ENCODE assay signal across 8 cellular contexts in genomic region chr12:57477710-57478681, GRCh38. TPM values are rescaled to one million over a fixed set of nuclear protein-coding genes. Genes with fewer than 3 reads are reported as not detected.
A peak's percentile ranks its signal among the peaks of the same experiment; 100 is the strongest.
DNase-seq lines count a peak whose midpoint lies in the region; ATAC-seq, FAIRE-seq and TF ChIP-seq lines count a peak whose summit lies in the region.

No MANE protein-coding gene starts in this region.

- peak overlapping the region; percentile 95 for H3K27ac ChIP-seq in CD8-positive, alpha-beta T cell (ENCODE audit: low read depth, low read length)
- H3K27ac ChIP-seq in Peyer's patch, result peak overlapping the region; percentile 78 to 95 (median 84)
- H3K27ac ChIP-seq in K562 (ENCODE audit: extremely low read depth, low read depth, low read length), result peak overlapping the region; percentile 61
- H3K27ac ChIP-seq in naive thymus-derived CD4-positive, alpha-beta T cell (ENCODE audit: low read depth, low read length), result peak overlapping the region; percentile 94

- peak; percentile 86 for FAIRE-seq in K562 (lab: Jason Lieb, UNC)

- H3K27me3 Mint-ChIP-seq in CD8-positive, alpha-beta T cell (ENCODE audit: low read depth), result no peaks in the 10 kb centered on the region
- no peaks in the 10 kb centered on the region for H3K27me3 Mint-ChIP-seq in naive thymus-derived CD4-positive, alpha-beta T cell

- H4K20me1 ChIP-seq in K562 (replicated peaks; ENCODE audit: control insufficient read depth, insufficient read depth, low read length), result no peaks in the 10 kb centered on the region

- intact Hi-C loops in CD8-positive, alpha-beta T cell (cut with DNase I, micrococcal nuclease), result loop anchor here (1.0 to 5.0 kb wide), 7 partner anchors 16 to 367 kb away; partner anchors contain the start of genes DDIT3 (in 1 of the 2), GLI1 (in 1 of the 2), R3HDM2 (in 1 of the 2) and STAT6 (in 1 of the 2)
- intact Hi-C loops in K562 (cut with micrococcal nuclease), result no loop called here
- intact Hi-C loops in naive thymus-derived CD4-positive, alpha-beta T cell (cut with micrococcal nuclease), result loop anchor here (1.0 to 5.0 kb wide), 11 partner anchors 9 to 391 kb away; partner anchors contain the start of genes NAB2 (in 2 of the 2), OS9 (in 2 of the 2), CDK4 (in 1 of the 2) and DCTN2 (in 1 of the 2)

- peak in 5 of 7 experiments; percentile 24 to 72 (median 59) for DNase-seq in CD8-positive, alpha-beta T cell
- DNase-seq in Peyer's patch (peak in 2 of 3 donors; percentile 51 to 70), K562 (ENCODE audit: extremely low read depth in 1 of 4, low spot score in 3 of 4) (peak; percentile 48 to 62 (median 48)), H4 (ENCODE audit: low spot score) (no peak), NCI-H2196 (lab: John Stamatoyannopoulos, UW; ENCODE audit: unreplicated experiment) (no peak), NCI-H2107 (lab: John Stamatoyannopoulos, UW) (no peak)
- DNase-seq in naive thymus-derived CD4-positive, alpha-beta T cell, result peak in 8 of 9 donors; percentile 49 to 76 (median 69)

- peaks cover 77% of the 10 kb centered on the region for H3K4me1 Mint-ChIP-seq in CD8-positive, alpha-beta T cell (ENCODE audit: low read depth)
- H3K4me1 Mint-ChIP-seq in naive thymus-derived CD4-positive, alpha-beta T cell, result peaks cover 61 to 78% (median 71%) of the 10 kb centered on the region in 7 donors

- H3K9me3 Mint-ChIP-seq in CD8-positive, alpha-beta T cell, result no peaks in the 10 kb centered on the region
- peaks cover 0 to 2% (median 0%) of the 10 kb centered on the region in 11 donors for H3K9me3 Mint-ChIP-seq in naive thymus-derived CD4-positive, alpha-beta T cell

- CTCF ChIA-PET in CD8-positive, alpha-beta T cell (lab: Charles Lee), result interaction anchor here (1.4 to 9.4 kb wide), 5 partner anchors 8 to 41 kb away, joined by 4 to 177 read pairs (median 6); partner anchors contain the start of genes GLI1 and INHBE
- CTCF ChIA-PET in K562 (lab: Yijun Ruan, JAX; ENCODE audit: low intra/inter-chr PET ratio), result no interaction called here
- CTCF ChIA-PET in naive thymus-derived CD4-positive, alpha-beta T cell (lab: Charles Lee), result interaction anchor here (0.9 to 9.6 kb wide), 11 partner anchors 8 to 234 kb away, joined by 3 to 101 read pairs (median 4); partner anchors contain the start of genes GLI1 and INHBE

- peak overlapping the region; percentile 93 for H2AFZ ChIP-seq in K562 (ENCODE audit: low read depth, low read length)

- peaks cover 24% of the 10 kb centered on the region for H3K36me3 ChIP-seq in CD8-positive, alpha-beta T cell (ENCODE audit: insufficient read depth, low read length)
- H3K36me3 ChIP-seq in Peyer's patch (peaks cover 0 to 5% (median 0%) of the 10 kb centered on the region in 3 donors), K562 (ENCODE audit: control insufficient read depth, insufficient read depth, low read length) (no peaks in the 10 kb centered on the region)
- peaks cover 14 to 26% (median 20%) of the 10 kb centered on the region in 3 experiments for H3K36me3 ChIP-seq in naive thymus-derived CD4-positive, alpha-beta T cell (ENCODE audit: control insufficient read depth in 2 of 3, insufficient read depth in 3 of 3, low read length in 3 of 3)

- TF ChIP-seq CTCF in CD8-positive, alpha-beta T cell (IDR thresholded peaks at IDR 0.05), result no peak
- TF ChIP-seq CTCF in Peyer's patch (IDR thresholded peaks at IDR 0.05) (no peak), K562 (IDR thresholded peaks at IDR 0.05 in 2 of 3, conservative IDR thresholded peaks at IDR 0.05 in 1 of 3; ENCODE audit: insufficient read depth in 2 of 3, low read depth in 1 of 3, low read length in 3 of 3) (no peak)

- peak overlapping the region; percentile 98 for H3K27ac Mint-ChIP-seq in CD8-positive, alpha-beta T cell
- H3K27ac Mint-ChIP-seq in naive thymus-derived CD4-positive, alpha-beta T cell, result peak overlapping the region; percentile 97 to 100 (median 100)

- no peaks in the 10 kb centered on the region for H3K27me3 ChIP-seq in CD8-positive, alpha-beta T cell (ENCODE audit: insufficient read depth, low read length)
- H3K27me3 ChIP-seq in Peyer's patch (peaks cover 0 to 11% of the 10 kb centered on the region in 2 donors), K562 (ENCODE audit: control insufficient read depth in 2 of 2, insufficient read depth in 2 of 2, low read length in 2 of 2) (no peaks in the 10 kb centered on the region)
- no peaks in the 10 kb centered on the region for H3K27me3 ChIP-seq in naive thymus-derived CD4-positive, alpha-beta T cell (ENCODE audit: control insufficient read depth in 2 of 2, insufficient read depth in 2 of 2, low read length in 2 of 2)

- H3K4me3 Mint-ChIP-seq in CD8-positive, alpha-beta T cell, result peak overlapping the region; percentile 99
- H3K4me3 Mint-ChIP-seq in naive thymus-derived CD4-positive, alpha-beta T cell, result peak overlapping the region; percentile 84 to 100 (median 98)

- BruUV-seq in K562 (replicated peaks; lab: Mats Ljungman, UMichigan), result no TSS peak

- H3K9me1 ChIP-seq in K562 (ENCODE audit: control insufficient read depth, insufficient read depth, low read length), result no peaks in the 10 kb centered on the region

- no peaks in the 10 kb centered on the region for H3K79me2 ChIP-seq in K562 (ENCODE audit: control insufficient read depth, insufficient read depth, low read length)

- H3K9me3 ChIP-seq in CD8-positive, alpha-beta T cell (ENCODE audit: low read length), result no peaks in the 10 kb centered on the region
- H3K9me3 ChIP-seq in Peyer's patch (no peaks in the 10 kb centered on the region), K562 (replicated peaks; ENCODE audit: control insufficient read depth, insufficient read depth, low read depth, low read length) (no peaks in the 10 kb centered on the region)
- H3K9me3 ChIP-seq in naive thymus-derived CD4-positive, alpha-beta T cell (ENCODE audit: control insufficient read depth in 2 of 3, low read length in 3 of 3), result no peaks in the 10 kb centered on the region

- WGBS in K562 (ENCODE audit: insufficient coverage, low coverage, missing lambda C conversion rate), result 19% methylated on average over 10 of the region's 12 CpGs

- POLR2A ChIA-PET in CD8-positive, alpha-beta T cell (lab: Charles Lee), result interaction anchor here (1.0 to 2.6 kb wide), 7 partner anchors 10 to 45 kb away, joined by 3 to 20 read pairs (median 9); partner anchors contain the start of genes DDIT3, GLI1 and MARS1
- POLR2A ChIA-PET in K562 (lab: Yijun Ruan, JAX), result interaction anchor here (0.8 kb wide), 1 partner anchor 42 kb away, joined by 5 read pairs; the partner anchor contains the start of gene DDIT3
- POLR2A ChIA-PET in naive thymus-derived CD4-positive, alpha-beta T cell (lab: Charles Lee), result interaction anchor here (0.5 to 5.9 kb wide), 17 partner anchors 9 to 1548 kb away, joined by 3 to 81 read pairs (median 4); partner anchors contain the start of genes DCTN2, DDIT3, GLI1 and MARS1

- in situ Hi-C loops in K562 (cut with MboI), result no loop called here

- TF ChIP-seq POLR2A in Peyer's patch (IDR thresholded peaks at IDR 0.05) (no peak), K562 (conservative IDR thresholded peaks at IDR 0.05) (no peak)

- peak; percentile 47 for ATAC-seq in CD8-positive, alpha-beta T cell
- ATAC-seq in GM21529 (IDR thresholded peaks at IDR 0.05; ENCODE audit: unreplicated experiment), result peak; percentile 43
- ATAC-seq in K562, result peak; percentile 71
- peak; percentile 62 for ATAC-seq in naive thymus-derived CD4-positive, alpha-beta T cell

- H3K4me1 ChIP-seq in CD8-positive, alpha-beta T cell (ENCODE audit: insufficient read depth, low read length), result peaks cover 68% of the 10 kb centered on the region
- H3K4me1 ChIP-seq in Peyer's patch (peaks cover 4 to 36% (median 22%) of the 10 kb centered on the region in 4 donors), K562 (replicated peaks in 1 of 2; ENCODE audit: control insufficient read depth in 2 of 2, insufficient read depth in 2 of 2, low read length in 2 of 2) (peaks cover 39 to 51% of the 10 kb centered on the region in 2 experiments)
- H3K4me1 ChIP-seq in naive thymus-derived CD4-positive, alpha-beta T cell (ENCODE audit: control insufficient read depth in 2 of 2, insufficient read depth in 2 of 2, low read length in 2 of 2), result peaks cover 56 to 66% of the 10 kb centered on the region in 2 donors

- peak overlapping the region; percentile 51 for H3K4me2 ChIP-seq in K562 (ENCODE audit: insufficient read depth, low read length)

- TF ChIP-seq EP300 in K562 (IDR thresholded peaks at IDR 0.05; ENCODE audit: low read length), result no peak

- H3K9ac ChIP-seq in K562 (ENCODE audit: insufficient read depth in 1 of 2, low read depth in 2 of 2, low read length in 2 of 2), result peak overlapping the region; percentile 47 to 86; a peak in 3 of 4 replicates

- TF ChIP-seq RAD21 in K562 (CRISPR knock-in tag; conservative IDR thresholded peaks at IDR 0.05 in 1 of 2, IDR thresholded peaks at IDR 0.05 in 1 of 2), result no peak

- H3K4me3 ChIP-seq in CD8-positive, alpha-beta T cell (ENCODE audit: low read depth, low read length), result peak overlapping the region; percentile 83
- H3K4me3 ChIP-seq in Peyer's patch (peak overlapping the region; percentile 43 to 56 (median 46)), K562 (no peak overlapping the region)
- H3K4me3 ChIP-seq in naive thymus-derived CD4-positive, alpha-beta T cell (ENCODE audit: low read length), result peak overlapping the region; percentile 95

- H3K36me3 Mint-ChIP-seq in CD8-positive, alpha-beta T cell, result peaks cover 39% of the 10 kb centered on the region
- H3K36me3 Mint-ChIP-seq in naive thymus-derived CD4-positive, alpha-beta T cell, result peaks cover 6 to 32% (median 20%) of the 10 kb centered on the region in 5 donors

RNA-seq across cellular contexts. Expression of gene ARHGAP9, which starts 1.7 kb away (rescaled TPM):
- 100 to 1,000 TPM; 367 to 377 TPM for total RNA-seq in CD8-positive, alpha-beta T cell
- total RNA-seq in Peyer's patch (100 to 1,000 TPM in 1 of 4 donors, 10 to 100 TPM in 3; 16.5 to 220 (median 28.2) TPM), K562 (2014; rRNA removed) (3.8 and 4.6 TPM in 2 replicates), K562 (2014; rRNA removed; fragmentation: Illumina TruSeq; extraction: Trizol) (3.1 and 4.2 TPM in 2 replicates), K562 (2015; rRNA removed; fragmentation: Illumina TruSeq; extraction: Trizol) (5.1 and 5.8 TPM in 2 replicates), K562 (2021) (5.9 and 6.0 TPM in 2 replicates)
- total RNA-seq in K562 (2011; cell fraction: chromatin; rRNA removed; ENCODE audit: low replicate concordance), result 8.4 and 15.8 TPM in 2 replicates
- total RNA-seq in K562 (2011; cell fraction: nucleolus; rRNA removed), result 5.3 and 7.2 TPM in 2 replicates
- total RNA-seq in K562 (2011; cell fraction: nucleoplasm; rRNA removed), result 7.3 and 8.5 TPM in 2 replicates
- polyA plus RNA-seq in K562 (2011; rRNA removed) (6.5 and 22.7 TPM in 2 replicates), K562 (2014; fragmentation: Illumina TruSeq; extraction: Trizol) (5.4 and 6.5 TPM in 2 replicates), K562 (2014; fragmentation: Nextera tagmentation; extraction: Ambion mirVana) (1 to 10 TPM; 1.5 to 2.0 TPM), K562 (2014; rRNA removed) (3.3 and 10.2 TPM in 2 replicates)
- polyA plus RNA-seq in K562 (2011; cell fraction: cytosol; rRNA removed), result 7.6 and 14.0 TPM in 2 replicates
- polyA plus RNA-seq in K562 (2011; cell fraction: nucleus; rRNA removed), result 53.3 and 109 TPM in 2 replicates
- polyA plus RNA-seq in K562 (2012), result 5.2 and 15.6 TPM in 2 replicates
- 2.8 and 7.2 TPM in 2 replicates for polyA minus RNA-seq in K562 (2011; rRNA and poly(A)+ RNA removed)
- polyA minus RNA-seq in K562 (2011; cell fraction: cytosol; rRNA and poly(A)+ RNA removed), result 1.5 and 8.5 TPM in 2 replicates
- 4.3 and 13.0 TPM in 2 replicates for polyA minus RNA-seq in K562 (2011; cell fraction: nucleus; rRNA and poly(A)+ RNA removed)
- 100 to 1,000 TPM; 201 to 366 (median 347) TPM for total RNA-seq in naive thymus-derived CD4-positive, alpha-beta T cell
- 100 to 1,000 TPM; 198 to 283 TPM for polyA plus RNA-seq in naive thymus-derived CD4-positive, alpha-beta T cell
- not detected in 2 replicates for total RNA-seq in H4 (2014; rRNA removed; shearing (Covaris generic))

RNA-seq across cellular contexts. Expression of gene MARS1, which starts 9.9 kb away (rescaled TPM):
- 100 to 1,000 TPM; 213 to 226 TPM for total RNA-seq in CD8-positive, alpha-beta T cell
- total RNA-seq in Peyer's patch, result 10 to 100 TPM; 40.6 to 97.4 (median 63.5) TPM
- total RNA-seq in K562 (2011; cell fraction: chromatin; rRNA removed; ENCODE audit: low replicate concordance), result 823 and 1,075 TPM in 2 replicates
- total RNA-seq in K562 (2011; cell fraction: nucleolus; rRNA removed), result 517 and 536 TPM in 2 replicates
- total RNA-seq in K562 (2011; cell fraction: nucleoplasm; rRNA removed), result 605 and 612 TPM in 2 replicates
- 231 and 232 TPM in 2 replicates for total RNA-seq in K562 (2014; rRNA removed)
- total RNA-seq in K562 (2014; rRNA removed; fragmentation: Illumina TruSeq; extraction: Trizol), result 220 and 245 TPM in 2 replicates
- 158 and 169 TPM in 2 replicates for total RNA-seq in K562 (2015; rRNA removed; fragmentation: Illumina TruSeq; extraction: Trizol)
- 339 and 382 TPM in 2 replicates for total RNA-seq in K562 (2021)
- polyA plus RNA-seq in K562 (2011; rRNA removed), result 145 and 271 TPM in 2 replicates
- polyA plus RNA-seq in K562 (2011; cell fraction: cytosol; rRNA removed), result 137 and 183 TPM in 2 replicates
- 838 and 1,308 TPM in 2 replicates for polyA plus RNA-seq in K562 (2011; cell fraction: nucleus; rRNA removed)
- polyA plus RNA-seq in K562 (2012), result 210 and 555 TPM in 2 replicates
- polyA plus RNA-seq in K562 (2014; fragmentation: Illumina TruSeq; extraction: Trizol), result 298 and 362 TPM in 2 replicates
- 100 to 1,000 TPM; 117 to 168 TPM for polyA plus RNA-seq in K562 (2014; fragmentation: Nextera tagmentation; extraction: Ambion mirVana)
- polyA plus RNA-seq in K562 (2014; rRNA removed), result 221 and 229 TPM in 2 replicates
- polyA minus RNA-seq in K562 (2011; rRNA and poly(A)+ RNA removed), result 171 and 257 TPM in 2 replicates
- 105 and 116 TPM in 2 replicates for polyA minus RNA-seq in K562 (2011; cell fraction: cytosol; rRNA and poly(A)+ RNA removed)
- polyA minus RNA-seq in K562 (2011; cell fraction: nucleus; rRNA and poly(A)+ RNA removed), result 226 and 398 TPM in 2 replicates
- 100 to 1,000 TPM; 178 to 229 (median 197) TPM for total RNA-seq in naive thymus-derived CD4-positive, alpha-beta T cell
- 100 to 1,000 TPM in 1 of 2 donors, 10 to 100 TPM in 1; 86.0 to 118 TPM for polyA plus RNA-seq in naive thymus-derived CD4-positive, alpha-beta T cell
- total RNA-seq in H4 (2014; rRNA removed; shearing (Covaris generic)), result 118 and 121 TPM in 2 replicates

RNA-seq across cellular contexts. Expression of gene GLI1, which starts 18.4 kb away (rescaled TPM):
- total RNA-seq in CD8-positive, alpha-beta T cell, result 1 to 10 TPM in 1 of 2 experiments, under 1 TPM in 1; 0.67 to 1.2 TPM
- total RNA-seq in Peyer's patch, result 1 to 10 TPM in 2 of 4 donors, under 1 TPM in 2; 0.67 to 2.1 (median 1.3) TPM
- total RNA-seq in K562 (2011; cell fraction: chromatin; rRNA removed; ENCODE audit: low replicate concordance), result 1.4 and 2.9 TPM in 2 replicates
- 1.0 and 1.3 TPM in 2 replicates for total RNA-seq in K562 (2011; cell fraction: nucleolus; rRNA removed)
- total RNA-seq in K562 (2011; cell fraction: nucleoplasm; rRNA removed), result 2.0 and 2.7 TPM in 2 replicates
- total RNA-seq in K562 (2014; rRNA removed), result 0.33 and 0.41 TPM in 2 replicates
- total RNA-seq in K562 (2014; rRNA removed; fragmentation: Illumina TruSeq; extraction: Trizol), result 0.76 and 0.80 TPM in 2 replicates
- total RNA-seq in K562 (2015; rRNA removed; fragmentation: Illumina TruSeq; extraction: Trizol), result 0.30 and 2.2 TPM in 2 replicates
- 2.1 and 3.7 TPM in 2 replicates for total RNA-seq in K562 (2021)
- polyA plus RNA-seq in K562 (2011; rRNA removed), result 0.33 and 1.1 TPM in 2 replicates
- polyA plus RNA-seq in K562 (2011; cell fraction: cytosol; rRNA removed), result 0.63 and 0.64 TPM in 2 replicates
- polyA plus RNA-seq in K562 (2011; cell fraction: nucleus; rRNA removed), result 2.0 and 3.7 TPM in 2 replicates
- polyA plus RNA-seq in K562 (2012), result 2.2 and 3.2 TPM in 2 replicates
- 0.61 and 0.80 TPM in 2 replicates for polyA plus RNA-seq in K562 (2014; fragmentation: Illumina TruSeq; extraction: Trizol)
- under 1 TPM; 0.24 to 0.31 TPM for polyA plus RNA-seq in K562 (2014; fragmentation: Nextera tagmentation; extraction: Ambion mirVana)
- 0.51 and 0.64 TPM in 2 replicates for polyA plus RNA-seq in K562 (2014; rRNA removed)
- polyA minus RNA-seq in K562 (2011; rRNA and poly(A)+ RNA removed), result 0.36 and 0.81 TPM in 2 replicates
- polyA minus RNA-seq in K562 (2011; cell fraction: cytosol; rRNA and poly(A)+ RNA removed), result not detected in 2 replicates
- polyA minus RNA-seq in K562 (2011; cell fraction: nucleus; rRNA and poly(A)+ RNA removed), result 0.33 and 0.81 TPM in 2 replicates
- total RNA-seq in naive thymus-derived CD4-positive, alpha-beta T cell, result 1 to 10 TPM in 2 of 5 experiments, under 1 TPM in 3; 0.39 to 1.4 (median 0.45) TPM
- not detected for polyA plus RNA-seq in naive thymus-derived CD4-positive, alpha-beta T cell
- total RNA-seq in H4 (2014; rRNA removed; shearing (Covaris generic)), result 5.7 and 6.3 TPM in 2 replicates

RNA-seq across cellular contexts. Expression of gene INHBE, which starts 22.9 kb away (rescaled TPM):
- total RNA-seq in CD8-positive, alpha-beta T cell, result not detected
- not detected for total RNA-seq in Peyer's patch
- total RNA-seq in K562 (2011; cell fraction: chromatin; rRNA removed; ENCODE audit: low replicate concordance), result 6.1 and 10.9 TPM in 2 replicates
- total RNA-seq in K562 (2011; cell fraction: nucleolus; rRNA removed), result 23.7 and 26.8 TPM in 2 replicates
- 12.3 and 17.1 TPM in 2 replicates for total RNA-seq in K562 (2011; cell fraction: nucleoplasm; rRNA removed)
- total RNA-seq in K562 (2014; rRNA removed), result 8.2 and 12.2 TPM in 2 replicates
- 5.6 and 7.3 TPM in 2 replicates for total RNA-seq in K562 (2014; rRNA removed; fragmentation: Illumina TruSeq; extraction: Trizol)
- 0.94 and 1.2 TPM in 2 replicates for total RNA-seq in K562 (2015; rRNA removed; fragmentation: Illumina TruSeq; extraction: Trizol)
- 8.6 and 9.4 TPM in 2 replicates for total RNA-seq in K562 (2021)
- polyA plus RNA-seq in K562 (2011; rRNA removed), result 1.7 and 4.7 TPM in 2 replicates
- 4.7 and 6.2 TPM in 2 replicates for polyA plus RNA-seq in K562 (2011; cell fraction: cytosol; rRNA removed)
- polyA plus RNA-seq in K562 (2011; cell fraction: nucleus; rRNA removed), result 1.1 and 2.3 TPM in 2 replicates
- polyA plus RNA-seq in K562 (2012), result 4.7 and 106 TPM in 2 replicates
- polyA plus RNA-seq in K562 (2014; fragmentation: Illumina TruSeq; extraction: Trizol), result 9.1 and 11.1 TPM in 2 replicates
- polyA plus RNA-seq in K562 (2014; fragmentation: Nextera tagmentation; extraction: Ambion mirVana), result 1 to 10 TPM; 1.9 TPM
- polyA plus RNA-seq in K562 (2014; rRNA removed), result 8.5 and 9.9 TPM in 2 replicates
- 1.7 and 3.4 TPM in 2 replicates for polyA minus RNA-seq in K562 (2011; rRNA and poly(A)+ RNA removed)
- 0.67 and 3.6 TPM in 2 replicates for polyA minus RNA-seq in K562 (2011; cell fraction: cytosol; rRNA and poly(A)+ RNA removed)
- polyA minus RNA-seq in K562 (2011; cell fraction: nucleus; rRNA and poly(A)+ RNA removed), result 1.2 and 2.7 TPM in 2 replicates
- under 1 TPM in 1 of 5 experiments, not detected in 4; 0.12 TPM for total RNA-seq in naive thymus-derived CD4-positive, alpha-beta T cell
- not detected for polyA plus RNA-seq in naive thymus-derived CD4-positive, alpha-beta T cell
- total RNA-seq in H4 (2014; rRNA removed; shearing (Covaris generic)), result 16.1 and 24.8 TPM in 2 replicates

RNA-seq across cellular contexts. Expression of gene DDIT3, which starts 42.3 kb away (rescaled TPM):
- 100 to 1,000 TPM; 137 to 143 TPM for total RNA-seq in CD8-positive, alpha-beta T cell
- total RNA-seq in Peyer's patch (10 to 100 TPM in 3 of 4 donors, 1 to 10 TPM in 1; 9.1 to 44.6 (median 24.0) TPM), K562 (2014; rRNA removed) (68.2 and 89.9 TPM in 2 replicates), K562 (2014; rRNA removed; fragmentation: Illumina TruSeq; extraction: Trizol) (89.6 and 104 TPM in 2 replicates), K562 (2015; rRNA removed; fragmentation: Illumina TruSeq; extraction: Trizol) (53.7 and 59.1 TPM in 2 replicates), K562 (2021) (56.8 and 61.8 TPM in 2 replicates)
- 172 and 185 TPM in 2 replicates for total RNA-seq in K562 (2011; cell fraction: chromatin; rRNA removed; ENCODE audit: low replicate concordance)
- total RNA-seq in K562 (2011; cell fraction: nucleolus; rRNA removed), result 119 and 124 TPM in 2 replicates
- total RNA-seq in K562 (2011; cell fraction: nucleoplasm; rRNA removed), result 106 and 127 TPM in 2 replicates
- polyA plus RNA-seq in K562 (2011; rRNA removed) (99.0 and 118 TPM in 2 replicates), K562 (2014; fragmentation: Illumina TruSeq; extraction: Trizol) (83.9 and 103 TPM in 2 replicates), K562 (2014; fragmentation: Nextera tagmentation; extraction: Ambion mirVana) (100 to 1,000 TPM; 254 to 272 TPM), K562 (2014; rRNA removed) (87.2 and 127 TPM in 2 replicates)
- polyA plus RNA-seq in K562 (2011; cell fraction: cytosol; rRNA removed), result 29.5 and 56.7 TPM in 2 replicates
- polyA plus RNA-seq in K562 (2011; cell fraction: nucleus; rRNA removed), result 133 and 186 TPM in 2 replicates
- polyA plus RNA-seq in K562 (2012), result 99.5 and 353 TPM in 2 replicates
- polyA minus RNA-seq in K562 (2011; rRNA and poly(A)+ RNA removed), result 37.2 and 59.6 TPM in 2 replicates
- polyA minus RNA-seq in K562 (2011; cell fraction: cytosol; rRNA and poly(A)+ RNA removed), result 22.3 and 23.0 TPM in 2 replicates
- 25.7 and 57.9 TPM in 2 replicates for polyA minus RNA-seq in K562 (2011; cell fraction: nucleus; rRNA and poly(A)+ RNA removed)
- 100 to 1,000 TPM in 1 of 5 experiments, 10 to 100 TPM in 4; 19.6 to 124 (median 51.6) TPM for total RNA-seq in naive thymus-derived CD4-positive, alpha-beta T cell
- polyA plus RNA-seq in naive thymus-derived CD4-positive, alpha-beta T cell, result 10 to 100 TPM; 15.9 to 23.1 TPM
- 43.2 and 50.1 TPM in 2 replicates for total RNA-seq in H4 (2014; rRNA removed; shearing (Covaris generic))

Comparison
In these comparisons a context has a peak if more than half of its experiments do, and no peak if none do; other contexts are left out.
1. DNase-seq: peak in CD8-positive, alpha-beta T cell (5 of 7), Peyer's patch (2 of 3), K562 (4 of 4) and naive thymus-derived CD4-positive, alpha-beta T cell (8 of 9); none in H4 (single experiment), NCI-H2196 (single experiment) and NCI-H2107 (single experiment).
2. Peak in every context shown above with its lines, with median percentiles within 50 percentile points of each other: ATAC-seq and H3K27ac ChIP-seq.